Comparison of ENCODE assay signal across 27 cellular contexts in genomic region chr7:151178831-151179230, GRCh38. TPM values are rescaled to one million over a fixed set of nuclear protein-coding genes. Genes with fewer than 3 reads are reported as not detected.
"Had no signal": no experiment of that assay in that cellular context is flagged by ENCODE, and none has a peak within 500 bp of the region (broad histone marks: within the 10 kb centered on the region; RNA-seq: fewer than 3 reads in every experiment).

No MANE protein-coding gene starts in this region.

- H3K4me1 ChIP-seq: body of pancreas had no signal

- H3K9me3 ChIP-seq: body of pancreas, MG63 had no signal

- H3K4me2 ChIP-seq: KMS-11, PC-9 had no signal

- H2AFZ ChIP-seq: PC-9 had no signal

- H3K27ac Mint-ChIP-seq: activated naive CD4-positive, alpha-beta T cell treated with anti-CD3 and anti-CD28 coated beads, Interleukin-2, amount 10 ng/mL, durations not matched to agents 7 days and 5 days; activated T-cell treated with anti-CD3 and anti-CD28 coated beads, Interleukin-2, amount 50 U/mL, for 72 hours; activated T-helper 2 cell treated with anti-CD3 and anti-CD28 coated beads, Interferon-gamma antibody, Interleukin-2, Interleukin-4, amounts not matched to agents 10 μg/mL and 5 μg/mL and 100 μg/mL, durations not matched to agents 14 hours and 24 hours and 36 hours; T-helper 17 cell; WTC11 had no signal

- H3K9ac ChIP-seq: KMS-11 had no signal

- H3K4me3 Mint-ChIP-seq: activated naive CD4-positive, alpha-beta T cell treated with anti-CD3 and anti-CD28 coated beads, Interleukin-2, amount 10 ng/mL, durations not matched to agents 7 days and 5 days; activated T-cell treated with anti-CD3 and anti-CD28 coated beads, Interleukin-2, amount 50 U/mL, for 72 hours; central memory CD8-positive, alpha-beta T cell; T-helper 17 cell; WTC11 had no signal

- DNase-seq: activated CD4-positive, alpha-beta T cell treated with anti-CD3 and anti-CD28 coated beads for 48 hours; activated CD4-positive, alpha-beta T cell treated with anti-CD3 and anti-CD28 coated beads, Interleukin-2, amount 50 U/mL, for 4 hours; activated CD4-positive, CD25-positive, alpha-beta regulatory T cell treated with anti-CD3 and anti-CD28 coated beads, Interleukin-2, amount 50 U/mL, for 72 hours; activated gamma-delta T cell treated with Interleukin-2 at 50 U/mL for 16 hours; activated naive CD4-positive, alpha-beta T cell treated with anti-CD3 and anti-CD28 coated beads, Interleukin-2, amount 10 ng/mL, durations not matched to agents 7 days and 5 days; activated T-cell treated with anti-CD3 and anti-CD28 coated beads, Interleukin-2, amount 50 U/mL, for 72 hours; body of pancreas; MG63; MV-4-11; NCI-H1092 treated with DMSO at 0.1 percent for 48 hours; NCI-H1417 treated with DMSO at 0.1 percent for 48 hours; NCI-H2029; NCI-H2107; NCI-H345; NCI-H510A; NCI-H526 treated with DMSO at 0.1 percent for 48 hours; NCI-H82; PC-9; SIG-M5; T-helper 17 cell; T-helper 9 cell had no signal

- H3K27ac ChIP-seq: body of pancreas, KMS-11, PC-9 had no signal

- H3K4me3 ChIP-seq: body of pancreas, MG63, PC-9 had no signal

- H3K36me3 ChIP-seq: MG63 had no signal

- ATAC-seq: activated T-cell treated with anti-CD3 and anti-CD28 coated beads, Interleukin-2, amount 50 U/mL, for 72 hours; body of pancreas; T-helper 17 cell; WTC11 had no signal

- H3K27me3 ChIP-seq: MG63 had no signal

- H3K4me1 Mint-ChIP-seq: activated naive CD4-positive, alpha-beta T cell treated with anti-CD3 and anti-CD28 coated beads, Interleukin-2, amount 10 ng/mL, durations not matched to agents 7 days and 5 days; central memory CD8-positive, alpha-beta T cell had no signal

- H3K9me3 Mint-ChIP-seq: activated naive CD4-positive, alpha-beta T cell treated with anti-CD3 and anti-CD28 coated beads, Interleukin-2, amount 10 ng/mL, durations not matched to agents 7 days and 5 days; activated T-cell treated with anti-CD3 and anti-CD28 coated beads, Interleukin-2, amount 50 U/mL, for 72 hours; activated T-helper 2 cell treated with anti-CD3 and anti-CD28 coated beads, Interferon-gamma antibody, Interleukin-2, Interleukin-4, amounts not matched to agents 10 μg/mL and 5 μg/mL and 100 μg/mL, durations not matched to agents 14 hours and 24 hours and 36 hours; central memory CD8-positive, alpha-beta T cell; WTC11 had no signal

- H3K36me3 Mint-ChIP-seq: activated naive CD4-positive, alpha-beta T cell treated with anti-CD3 and anti-CD28 coated beads, Interleukin-2, amount 10 ng/mL, durations not matched to agents 7 days and 5 days; WTC11 had no signal

RNA-seq across cellular contexts. Expression of gene ASB10, which starts 8.2 kb away (rescaled TPM):
- total RNA-seq: activated T-cell treated with anti-CD3 and anti-CD28 coated beads, Interleukin-2, amount 50 U/mL, for 72 hours; activated T-helper 2 cell treated with anti-CD3 and anti-CD28 coated beads, Interferon-gamma antibody, Interleukin-2, Interleukin-4, amounts not matched to agents 10 μg/mL and 5 μg/mL and 100 μg/mL, durations not matched to agents 14 hours and 24 hours and 36 hours; aorta; body of pancreas; bronchial epithelial cell; PC-9; T-helper 17 cell; WTC11 had no signal

RNA-seq across cellular contexts. Expression of gene GBX1, which starts 11.3 kb away (rescaled TPM):
- total RNA-seq: activated T-cell treated with anti-CD3 and anti-CD28 coated beads, Interleukin-2, amount 50 U/mL, for 72 hours; activated T-helper 2 cell treated with anti-CD3 and anti-CD28 coated beads, Interferon-gamma antibody, Interleukin-2, Interleukin-4, amounts not matched to agents 10 μg/mL and 5 μg/mL and 100 μg/mL, durations not matched to agents 14 hours and 24 hours and 36 hours; aorta; body of pancreas; bronchial epithelial cell; PC-9; T-helper 17 cell; WTC11 had no signal

RNA-seq across cellular contexts. Expression of gene H2BK1, which starts 31.5 kb away (rescaled TPM):
- total RNA-seq: activated T-helper 2 cell treated with anti-CD3 and anti-CD28 coated beads, Interferon-gamma antibody, Interleukin-2, Interleukin-4, amounts not matched to agents 10 μg/mL and 5 μg/mL and 100 μg/mL, durations not matched to agents 14 hours and 24 hours and 36 hours; body of pancreas; bronchial epithelial cell; PC-9 had no signal
